In the genomic region with DNA sequence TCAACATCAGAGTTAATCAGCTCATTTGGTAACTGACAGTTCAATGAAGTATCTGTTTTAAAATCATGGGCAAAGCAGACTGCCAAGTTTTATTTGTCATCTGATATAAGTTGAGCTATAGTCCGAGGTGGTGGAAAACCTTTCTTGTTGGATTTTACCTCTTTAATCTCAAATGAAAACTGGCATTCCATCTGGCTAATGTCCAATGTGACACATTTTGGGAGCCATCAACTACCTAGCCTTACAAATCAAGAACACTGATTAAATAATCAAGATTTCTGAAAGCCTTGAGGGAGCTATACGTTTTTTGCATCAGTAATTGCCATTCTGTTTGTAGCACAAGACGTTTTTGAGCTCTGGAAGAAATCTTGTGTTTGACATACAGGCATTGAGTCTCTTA, we compare ENCODE assay signal across 34 cellular contexts.
"Had no signal": no experiment of that assay in that cellular context is flagged by ENCODE, and none has a peak within 500 bp of the region (broad histone marks: within the 10 kb centered on the region; RNA-seq: fewer than 3 reads in every experiment).

No MANE protein-coding gene starts in this region.

- FAIRE-seq: astrocyte, bronchial epithelial cell, colon had no signal

- H3K4me1 ChIP-seq: adrenal gland, ascending aorta, body of pancreas, breast epithelium, colonic mucosa had no signal

- H3K27ac ChIP-seq: adrenal gland, ascending aorta, body of pancreas, brain microvascular endothelial cell, breast epithelium, cardiac muscle cell, colonic mucosa had no signal

- H3K9me3 ChIP-seq: adrenal gland, ascending aorta, body of pancreas, breast epithelium, colonic mucosa had no signal

- ATAC-seq: activated naive CD4-positive, alpha-beta T cell treated with anti-CD3 and anti-CD28 coated beads, Interleukin-2, amount 50 U/mL, for 72 hours; activated naive CD8-positive, alpha-beta T cell treated with anti-CD3 and anti-CD28 coated beads, Interleukin-2, amount 50 U/mL, for 24 hours; activated T-cell treated with anti-CD3 and anti-CD28 coated beads, Interleukin-2, amount 50 U/mL, for 4 hours; activated T-cell treated with anti-CD3 and anti-CD28 coated beads, Interleukin-2, amount 50 U/mL, for 72 hours; activated T-helper 17 cell treated with anti-CD3 and anti-CD28 coated beads, Interleukin-2, amount 50 U/mL, for 72 hours; body of pancreas had no signal

- H3K27me3 ChIP-seq: adrenal gland, ascending aorta, body of pancreas, brain microvascular endothelial cell, breast epithelium, cardiac muscle cell, colonic mucosa had no signal

- DNase-seq: activated effector memory CD4-positive, alpha-beta T cell treated with anti-CD3 and anti-CD28 coated beads, Interleukin-2, amount 50 U/mL, for 16 hours; activated effector memory CD4-positive, alpha-beta T cell treated with Interleukin-2 at 50 U/mL for 16 hours; activated gamma-delta T cell; activated gamma-delta T cell treated with Interleukin-2 at 50 U/mL for 16 hours; activated naive CD4-positive, alpha-beta T cell; activated naive CD4-positive, alpha-beta T cell treated with anti-CD3 and anti-CD28 coated beads for 36 hours; activated naive CD4-positive, alpha-beta T cell treated with anti-CD3 and anti-CD28 coated beads, Interleukin-2, amount 10 ng/mL, durations not matched to agents 7 days and 5 days; activated naive CD4-positive, alpha-beta T cell treated with anti-CD3 and anti-CD28 coated beads, Interleukin-2, amount 50 U/mL, for 16 hours; activated naive CD4-positive, alpha-beta T cell treated with Interleukin-2 at 50 U/mL for 16 hours; activated naive CD8-positive, alpha-beta T cell treated with anti-CD3 and anti-CD28 coated beads for 36 hours; activated naive CD8-positive, alpha-beta T cell treated with anti-CD3 and anti-CD28 coated beads, Interleukin-2, amount 10 ng/mL, durations not matched to agents 7 days and 5 days; activated naive CD8-positive, alpha-beta T cell treated with anti-CD3 and anti-CD28 coated beads, Interleukin-2, amount 50 U/mL, for 24 hours; activated T-cell treated with anti-CD3 and anti-CD28 coated beads, Interleukin-2, amount 50 U/mL, for 4 hours; activated T-cell treated with anti-CD3 and anti-CD28 coated beads, Interleukin-2, amount 50 U/mL, for 48 hours; activated T-cell treated with anti-CD3 and anti-CD28 coated beads, Interleukin-2, amount 50 U/mL, for 72 hours; adrenal gland; amniotic stem cell; amygdala; anterior cingulate cortex; aorta; body of pancreas; brain microvascular endothelial cell; caudate nucleus; central memory CD4-positive, alpha-beta T cell; cerebellar nuclear complex; colonic mucosa had no signal

- H3K4me3 ChIP-seq: adrenal gland, ascending aorta, body of pancreas, breast epithelium, cardiac muscle cell, colonic mucosa had no signal

- H3K36me3 ChIP-seq: adrenal gland, ascending aorta, brain microvascular endothelial cell, breast epithelium, cardiac muscle cell, colonic mucosa had no signal
